Comparison of ENCODE assay signal across 1 cellular context in genomic region chr11:73996161-73996747, GRCh38.
TF ChIP-seq lines count a peak whose summit lies in the region.

No MANE protein-coding gene starts in this region.

TF ChIP-seq in GM12878, 131 proteins besides CTCF, POLR2A, EP300 and RAD21:
- TF ChIP-seq, protein P1, sequence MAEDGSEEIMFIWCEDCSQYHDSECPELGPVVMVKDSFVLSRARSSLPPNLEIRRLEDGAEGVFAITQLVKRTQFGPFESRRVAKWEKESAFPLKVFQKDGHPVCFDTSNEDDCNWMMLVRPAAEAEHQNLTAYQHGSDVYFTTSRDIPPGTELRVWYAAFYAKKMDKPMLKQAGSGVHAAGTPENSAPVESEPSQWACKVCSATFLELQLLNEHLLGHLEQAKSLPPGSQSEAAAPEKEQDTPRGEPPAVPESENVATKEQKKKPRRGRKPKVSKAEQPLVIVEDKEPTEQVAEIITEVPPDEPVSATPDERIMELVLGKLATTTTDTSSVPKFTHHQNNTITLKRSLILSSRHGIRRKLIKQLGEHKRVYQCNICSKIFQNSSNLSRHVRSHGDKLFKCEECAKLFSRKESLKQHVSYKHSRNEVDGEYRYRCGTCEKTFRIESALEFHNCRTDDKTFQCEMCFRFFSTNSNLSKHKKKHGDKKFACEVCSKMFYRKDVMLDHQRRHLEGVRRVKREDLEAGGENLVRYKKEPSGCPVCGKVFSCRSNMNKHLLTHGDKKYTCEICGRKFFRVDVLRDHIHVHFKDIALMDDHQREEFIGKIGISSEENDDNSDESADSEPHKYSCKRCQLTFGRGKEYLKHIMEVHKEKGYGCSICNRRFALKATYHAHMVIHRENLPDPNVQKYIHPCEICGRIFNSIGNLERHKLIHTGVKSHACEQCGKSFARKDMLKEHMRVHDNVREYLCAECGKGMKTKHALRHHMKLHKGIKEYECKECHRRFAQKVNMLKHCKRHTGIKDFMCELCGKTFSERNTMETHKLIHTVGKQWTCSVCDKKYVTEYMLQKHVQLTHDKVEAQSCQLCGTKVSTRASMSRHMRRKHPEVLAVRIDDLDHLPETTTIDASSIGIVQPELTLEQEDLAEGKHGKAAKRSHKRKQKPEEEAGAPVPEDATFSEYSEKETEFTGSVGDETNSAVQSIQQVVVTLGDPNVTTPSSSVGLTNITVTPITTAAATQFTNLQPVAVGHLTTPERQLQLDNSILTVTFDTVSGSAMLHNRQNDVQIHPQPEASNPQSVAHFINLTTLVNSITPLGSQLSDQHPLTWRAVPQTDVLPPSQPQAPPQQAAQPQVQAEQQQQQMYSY (CRISPR knock-in tag; IDR thresholded peaks at IDR 0.05): no peak
- no peak for TF ChIP-seq RCOR1 (conservative IDR thresholded peaks at IDR 0.05; ENCODE audit: low read depth, low read length)
- TF ChIP-seq NR2F1 (conservative IDR thresholded peaks at IDR 0.05): no peak
- no peak for TF ChIP-seq KLF5 (IDR thresholded peaks at IDR 0.05; ENCODE audit: partially characterized antibody)
- no peak for TF ChIP-seq SMAD1 (IDR thresholded peaks at IDR 0.05; ENCODE audit: low read depth, partially characterized antibody)
- TF ChIP-seq, protein P2, sequence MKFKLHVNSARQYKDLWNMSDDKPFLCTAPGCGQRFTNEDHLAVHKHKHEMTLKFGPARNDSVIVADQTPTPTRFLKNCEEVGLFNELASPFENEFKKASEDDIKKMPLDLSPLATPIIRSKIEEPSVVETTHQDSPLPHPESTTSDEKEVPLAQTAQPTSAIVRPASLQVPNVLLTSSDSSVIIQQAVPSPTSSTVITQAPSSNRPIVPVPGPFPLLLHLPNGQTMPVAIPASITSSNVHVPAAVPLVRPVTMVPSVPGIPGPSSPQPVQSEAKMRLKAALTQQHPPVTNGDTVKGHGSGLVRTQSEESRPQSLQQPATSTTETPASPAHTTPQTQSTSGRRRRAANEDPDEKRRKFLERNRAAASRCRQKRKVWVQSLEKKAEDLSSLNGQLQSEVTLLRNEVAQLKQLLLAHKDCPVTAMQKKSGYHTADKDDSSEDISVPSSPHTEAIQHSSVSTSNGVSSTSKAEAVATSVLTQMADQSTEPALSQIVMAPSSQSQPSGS (IDR thresholded peaks at IDR 0.05; ENCODE audit: low read length): no peak
- TF ChIP-seq ZNF207 (IDR thresholded peaks at IDR 0.05; ENCODE audit: borderline replicate concordance): no peak
- TF ChIP-seq, protein P3, sequence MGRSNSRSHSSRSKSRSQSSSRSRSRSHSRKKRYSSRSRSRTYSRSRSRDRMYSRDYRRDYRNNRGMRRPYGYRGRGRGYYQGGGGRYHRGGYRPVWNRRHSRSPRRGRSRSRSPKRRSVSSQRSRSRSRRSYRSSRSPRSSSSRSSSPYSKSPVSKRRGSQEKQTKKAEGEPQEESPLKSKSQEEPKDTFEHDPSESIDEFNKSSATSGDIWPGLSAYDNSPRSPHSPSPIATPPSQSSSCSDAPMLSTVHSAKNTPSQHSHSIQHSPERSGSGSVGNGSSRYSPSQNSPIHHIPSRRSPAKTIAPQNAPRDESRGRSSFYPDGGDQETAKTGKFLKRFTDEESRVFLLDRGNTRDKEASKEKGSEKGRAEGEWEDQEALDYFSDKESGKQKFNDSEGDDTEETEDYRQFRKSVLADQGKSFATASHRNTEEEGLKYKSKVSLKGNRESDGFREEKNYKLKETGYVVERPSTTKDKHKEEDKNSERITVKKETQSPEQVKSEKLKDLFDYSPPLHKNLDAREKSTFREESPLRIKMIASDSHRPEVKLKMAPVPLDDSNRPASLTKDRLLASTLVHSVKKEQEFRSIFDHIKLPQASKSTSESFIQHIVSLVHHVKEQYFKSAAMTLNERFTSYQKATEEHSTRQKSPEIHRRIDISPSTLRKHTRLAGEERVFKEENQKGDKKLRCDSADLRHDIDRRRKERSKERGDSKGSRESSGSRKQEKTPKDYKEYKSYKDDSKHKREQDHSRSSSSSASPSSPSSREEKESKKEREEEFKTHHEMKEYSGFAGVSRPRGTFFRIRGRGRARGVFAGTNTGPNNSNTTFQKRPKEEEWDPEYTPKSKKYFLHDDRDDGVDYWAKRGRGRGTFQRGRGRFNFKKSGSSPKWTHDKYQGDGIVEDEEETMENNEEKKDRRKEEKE (IDR thresholded peaks at IDR 0.05): no peak
- no peak for TF ChIP-seq BHLHE40 (IDR thresholded peaks at IDR 0.05; ENCODE audit: borderline replicate concordance in 1 of 2, low read depth in 2 of 2, low read length in 1 of 2)
- no peak for TF ChIP-seq NFXL1 (IDR thresholded peaks at IDR 0.05; ENCODE audit: borderline replicate concordance)
- no peak for TF ChIP-seq REST (IDR thresholded peaks at IDR 0.05; ENCODE audit: low read depth, low read length)
- TF ChIP-seq SRF (IDR thresholded peaks at IDR 0.05; ENCODE audit: low read depth in 2 of 2, low read length in 2 of 2): no peak
- TF ChIP-seq YBX1 (IDR thresholded peaks at IDR 0.05): no peak
- TF ChIP-seq MEF2B (IDR thresholded peaks at IDR 0.05; ENCODE audit: partially characterized antibody, poor library complexity, severe bottlenecking): no peak
- TF ChIP-seq RBBP5 (conservative IDR thresholded peaks at IDR 0.05): no peak
- TF ChIP-seq TBL1XR1 (IDR thresholded peaks at IDR 0.05; ENCODE audit: low read depth, low read length): no peak
- no peak for TF ChIP-seq EED (IDR thresholded peaks at IDR 0.05; ENCODE audit: low read depth)
- no peak for TF ChIP-seq ZNF622 (IDR thresholded peaks at IDR 0.05)
- TF ChIP-seq, protein P4, sequence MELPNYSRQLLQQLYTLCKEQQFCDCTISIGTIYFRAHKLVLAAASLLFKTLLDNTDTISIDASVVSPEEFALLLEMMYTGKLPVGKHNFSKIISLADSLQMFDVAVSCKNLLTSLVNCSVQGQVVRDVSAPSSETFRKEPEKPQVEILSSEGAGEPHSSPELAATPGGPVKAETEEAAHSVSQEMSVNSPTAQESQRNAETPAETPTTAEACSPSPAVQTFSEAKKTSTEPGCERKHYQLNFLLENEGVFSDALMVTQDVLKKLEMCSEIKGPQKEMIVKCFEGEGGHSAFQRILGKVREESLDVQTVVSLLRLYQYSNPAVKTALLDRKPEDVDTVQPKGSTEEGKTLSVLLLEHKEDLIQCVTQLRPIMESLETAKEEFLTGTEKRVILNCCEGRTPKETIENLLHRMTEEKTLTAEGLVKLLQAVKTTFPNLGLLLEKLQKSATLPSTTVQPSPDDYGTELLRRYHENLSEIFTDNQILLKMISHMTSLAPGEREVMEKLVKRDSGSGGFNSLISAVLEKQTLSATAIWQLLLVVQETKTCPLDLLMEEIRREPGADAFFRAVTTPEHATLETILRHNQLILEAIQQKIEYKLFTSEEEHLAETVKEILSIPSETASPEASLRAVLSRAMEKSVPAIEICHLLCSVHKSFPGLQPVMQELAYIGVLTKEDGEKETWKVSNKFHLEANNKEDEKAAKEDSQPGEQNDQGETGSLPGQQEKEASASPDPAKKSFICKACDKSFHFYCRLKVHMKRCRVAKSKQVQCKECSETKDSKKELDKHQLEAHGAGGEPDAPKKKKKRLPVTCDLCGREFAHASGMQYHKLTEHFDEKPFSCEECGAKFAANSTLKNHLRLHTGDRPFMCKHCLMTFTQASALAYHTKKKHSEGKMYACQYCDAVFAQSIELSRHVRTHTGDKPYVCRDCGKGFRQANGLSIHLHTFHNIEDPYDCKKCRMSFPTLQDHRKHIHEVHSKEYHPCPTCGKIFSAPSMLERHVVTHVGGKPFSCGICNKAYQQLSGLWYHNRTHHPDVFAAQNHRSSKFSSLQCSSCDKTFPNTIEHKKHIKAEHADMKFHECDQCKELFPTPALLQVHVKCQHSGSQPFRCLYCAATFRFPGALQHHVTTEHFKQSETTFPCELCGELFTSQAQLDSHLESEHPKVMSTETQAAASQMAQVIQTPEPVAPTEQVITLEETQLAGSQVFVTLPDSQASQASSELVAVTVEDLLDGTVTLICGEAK (IDR thresholded peaks at IDR 0.05; ENCODE audit: borderline replicate concordance): no peak
